ENCODE assay signal across 1 cellular context in the genomic region with DNA sequence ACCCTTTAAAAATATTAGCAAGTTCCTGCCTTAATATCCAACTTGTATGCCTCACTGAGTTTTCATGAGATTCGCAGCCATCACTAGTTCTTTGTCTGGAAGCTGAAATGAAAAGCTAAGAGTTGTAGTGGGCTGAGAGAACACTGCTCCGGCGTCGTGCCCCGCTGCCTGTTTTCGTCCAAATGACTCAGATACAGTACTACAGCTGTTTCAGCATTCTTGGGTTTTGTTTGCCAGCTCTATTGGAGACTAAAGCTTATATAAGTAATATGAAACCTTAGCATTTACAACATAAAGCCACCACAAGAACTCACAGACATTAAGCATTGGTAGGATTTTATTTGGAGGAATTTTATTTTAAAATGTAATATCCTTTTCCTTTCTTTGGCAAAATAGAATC.
TF ChIP-seq lines count a peak whose summit lies in the region.

No MANE protein-coding gene starts in this region.

TF ChIP-seq in HepG2, 621 proteins besides CTCF, POLR2A, EP300 and RAD21:
- TF ChIP-seq FIP1L1 (IDR thresholded peaks at IDR 0.05; ENCODE audit: borderline replicate concordance, insufficient read depth, low read depth, low read length) (no peak), FOXO1 (CRISPR knock-in tag; IDR thresholded peaks at IDR 0.05) (no peak), ZNF569 (CRISPR knock-in tag; IDR thresholded peaks at IDR 0.05; ENCODE audit: borderline replicate concordance) (no peak)
